Comparison of ENCODE assay signal across 9 cellular contexts in genomic region chr4:78517050-78517652, GRCh38. TPM values are rescaled to one million over a fixed set of nuclear protein-coding genes. Genes with fewer than 3 reads are reported as not detected.
A peak's percentile ranks its signal among the peaks of the same experiment; 100 is the strongest.
DNase-seq lines count a peak whose midpoint lies in the region; ATAC-seq and TF ChIP-seq lines count a peak whose summit lies in the region.
"Had no signal": no experiment of that assay in that cellular context is flagged by ENCODE, and none has a peak within 500 bp of the region (broad histone marks: within the 10 kb centered on the region; RNA-seq: fewer than 3 reads in every experiment).

No MANE protein-coding gene starts in this region.

- no peaks in the 10 kb centered on the region for H3K79me2 ChIP-seq in smooth muscle cell (ENCODE audit: low read depth)

- DNase-seq in AG04450 (ENCODE audit: low read depth, low spot score) (no peak), H4 (ENCODE audit: low spot score) (peak; percentile 26), RWPE1 (ENCODE audit: low spot score) (peak; percentile 26), fibroblast of the aortic adventitia (ENCODE audit: low read depth) (peak; percentile 66), smooth muscle cell (lab: John Stamatoyannopoulos, UW; ENCODE audit: unreplicated experiment) (no peak), epidermal melanocyte (ENCODE audit: insufficient read length, low spot score) (no peak)
- no peak for DNase-seq in NK-92 treated with Interleukin-12 subunit alpha and Interleukin-12 subunit beta, amount 100 ng/mL, for 24 hours (lab: John Stamatoyannopoulos, UW)

- H3K4me3 ChIP-seq in AG04450 (ENCODE audit: low read depth, low read length) (no peak overlapping the region), fibroblast of the aortic adventitia (ENCODE audit: low read depth, low read length) (no peak overlapping the region), smooth muscle cell (no peak overlapping the region)
- H3K4me3 ChIP-seq: HAP-1 had no signal

- CTCF ChIA-PET in AG04450 (lab: Charles Lee): interaction anchor here (0.5 to 3.2 kb wide), 17 partner anchors 9 to 557 kb away, joined by 3 to 26 read pairs (median 4); no protein-coding TSS in a partner anchor
- CTCF ChIA-PET in RWPE1 (lab: Yijun Ruan, JAX): interaction anchor here (0.7 to 1.0 kb wide), 2 partner anchors 19 to 379 kb away, joined by 3 read pairs; no protein-coding TSS in a partner anchor

- H3K36me3 ChIP-seq in smooth muscle cell (ENCODE audit: low read depth): no peaks in the 10 kb centered on the region
- H3K36me3 ChIP-seq: HAP-1 had no signal

- H3F3A ChIP-seq in smooth muscle cell (ENCODE audit: low read depth): no peaks in the 10 kb centered on the region

- H3K4me2 ChIP-seq in smooth muscle cell: no peak overlapping the region

- H3K27ac ChIP-seq in AG04450 (ENCODE audit: low read depth, low read length) (no peak overlapping the region), RWPE1 (no peak overlapping the region), smooth muscle cell (ENCODE audit: low read depth) (no peak overlapping the region)

- no peaks in the 10 kb centered on the region for H4K20me1 ChIP-seq in smooth muscle cell (ENCODE audit: low read depth)

- H3K9me3 ChIP-seq in AG04450 (ENCODE audit: control insufficient read depth, insufficient read depth, low read length) (no peaks in the 10 kb centered on the region), smooth muscle cell (replicated peaks; ENCODE audit: low read depth) (no peaks in the 10 kb centered on the region)
- H3K9me3 ChIP-seq: HAP-1 had no signal

- 29% methylated on average over 3 of the region's 3 CpGs for WGBS in smooth muscle cell (ENCODE audit: low lambda C conversion rate)

- peak; percentile 69 for TF ChIP-seq CTCF in AG04450 (IDR thresholded peaks at IDR 0.05; ENCODE audit: low read depth, low read length)
- peak; percentile 66 for TF ChIP-seq CTCF in RWPE1 (conservative IDR thresholded peaks at IDR 0.05; ENCODE audit: low read depth)
- TF ChIP-seq CTCF in fibroblast of the aortic adventitia (IDR thresholded peaks at IDR 0.05; ENCODE audit: insufficient read depth, low read length): peak; percentile 64
- peak; percentile 71 for TF ChIP-seq CTCF in smooth muscle cell (IDR thresholded peaks at IDR 0.05; ENCODE audit: borderline replicate concordance, insufficient read depth, poor library complexity, severe bottlenecking)

- H3K27me3 ChIP-seq in AG04450 (ENCODE audit: control insufficient read depth, insufficient read depth, low read length): peaks cover 6% of the 10 kb centered on the region
- no peaks in the 10 kb centered on the region for H3K27me3 ChIP-seq in smooth muscle cell (ENCODE audit: low read depth)

- H3K4me1 ChIP-seq in smooth muscle cell (ENCODE audit: low read depth): no peaks in the 10 kb centered on the region
- H3K4me1 ChIP-seq: HAP-1 had no signal

- POLR2A ChIA-PET in AG04450 (lab: Yijun Ruan, JAX): no interaction called here
- POLR2A ChIA-PET in RWPE1 (lab: Yijun Ruan, JAX; ENCODE audit: low non-redundant PET): no interaction called here

- no peak for ATAC-seq in HG03097 (IDR thresholded peaks at IDR 0.05; ENCODE audit: low FRiP score, unreplicated experiment)

- no peak overlapping the region for H3K9ac ChIP-seq in smooth muscle cell (ENCODE audit: low read depth)

- H2AFZ ChIP-seq in smooth muscle cell (ENCODE audit: low read depth): no peak overlapping the region

RNA-seq across cellular contexts. Expression of gene ANXA3, which starts 34.4 kb away (rescaled TPM):
- polyA plus RNA-seq in AG04450 (2011; rRNA removed) (13.9 and 15.3 TPM in 2 replicates), smooth muscle cell (16.7 and 59.0 TPM in 2 replicates)
- polyA minus RNA-seq in AG04450 (2011; rRNA and poly(A)+ RNA removed): 5.7 and 7.9 TPM in 2 replicates
- 0.35 TPM in 1 of 2 replicates, not detected in the other for total RNA-seq in H4 (2014; rRNA removed; shearing (Covaris generic))
- total RNA-seq in fibroblast of the aortic adventitia (ENCODE audit: low replicate concordance) (12.3 and 31.2 TPM in 2 replicates), smooth muscle cell (39.0 and 44.5 TPM in 2 replicates)

Comparison
In these comparisons a context has a peak if more than half of its experiments do, and no peak if none do; other contexts are left out.
1. DNase-seq: peak in H4 (single experiment), RWPE1 (single experiment) and fibroblast of the aortic adventitia (single experiment); none in AG04450 (single experiment), smooth muscle cell (single experiment), epidermal melanocyte (single experiment) and NK-92 treated with Interleukin-12 subunit alpha and Interleukin-12 subunit beta, amount 100 ng/mL, for 24 hours (single experiment).
2. Peak in every context shown above with its lines, with median percentiles within 50 percentile points of each other: CTCF ChIP-seq.